16 cellular contexts compared by ENCODE assay signal in the genomic region with DNA sequence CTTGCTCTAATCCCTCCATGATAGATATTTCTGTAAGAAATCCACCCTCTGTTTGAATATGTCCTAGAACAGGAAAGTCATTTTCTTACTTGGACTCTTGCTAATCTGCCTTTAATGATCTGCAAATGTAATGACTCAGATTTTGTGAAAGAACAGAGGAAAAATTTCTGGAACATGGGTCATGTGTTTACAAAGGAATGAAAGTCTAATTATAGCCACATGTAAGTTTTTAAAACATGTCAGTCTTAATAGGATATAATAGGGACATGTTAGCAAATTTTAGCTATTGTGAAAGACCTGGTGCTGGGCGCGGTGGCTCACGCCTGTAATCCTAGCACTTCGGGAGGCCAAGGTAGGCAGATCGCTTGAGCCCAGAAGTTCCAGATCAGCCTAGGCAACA. TPM values are rescaled to one million over a fixed set of nuclear protein-coding genes. Genes with fewer than 3 reads are reported as not detected.
A peak's percentile ranks its signal among the peaks of the same experiment; 100 is the strongest.
DNase-seq lines count a peak whose midpoint lies in the region; ATAC-seq and TF ChIP-seq lines count a peak whose summit lies in the region.
"Had no signal": no experiment of that assay in that cellular context is flagged by ENCODE, and none has a peak within 500 bp of the region (broad histone marks: within the 10 kb centered on the region; RNA-seq: fewer than 3 reads in every experiment).

No MANE protein-coding gene starts in this region.

- peak; percentile 62 for DNase-seq in AG08396 (ENCODE audit: low spot score)
- DNase-seq in RWPE1 (ENCODE audit: low spot score), result peak; percentile 29
- DNase-seq in esophagus squamous epithelium (lab: John Stamatoyannopoulos, UW), result no peak
- DNase-seq in osteoblast (ENCODE audit: insufficient read length, low spot score, missing footprints), result peak; percentile 84
- no peak for DNase-seq in esophagus muscularis mucosa (ENCODE audit: extremely low spot score)
- no peak for DNase-seq in activated naive CD4-positive, alpha-beta T cell treated with anti-CD3 and anti-CD28 coated beads, Interleukin-2, amount 50 U/mL, for 72 hours (ENCODE audit: low spot score in 2 of 2)
- DNase-seq: activated naive CD8-positive, alpha-beta T cell treated with anti-CD3 and anti-CD28 coated beads, Interleukin-2, amount 50 U/mL, for 24 hours; DND-41; effector CD8-positive, alpha-beta T cell; naive B cell; NCI-H345; small intestine; T1000; upper lobe of left lung had no signal

- WGBS in esophagus squamous epithelium, 2 donors, result 26 to 50% methylated on average over 5 of the region's 5 CpGs
- 85% methylated on average over 5 of the region's 5 CpGs for WGBS in esophagus muscularis mucosa

- H2AFZ ChIP-seq in osteoblast (ENCODE audit: low read length), result no peak overlapping the region

- no peaks in the 10 kb centered on the region for H3K9me3 Mint-ChIP-seq in activated naive CD4-positive, alpha-beta T cell treated with anti-CD3 and anti-CD28 coated beads, Interleukin-2, amount 50 U/mL, for 72 hours
- H3K9me3 Mint-ChIP-seq: activated naive CD8-positive, alpha-beta T cell treated with anti-CD3 and anti-CD28 coated beads, Interleukin-2, amount 50 U/mL, for 24 hours; naive B cell had no signal

- no peak for TF ChIP-seq EP300 in esophagus muscularis mucosa (IDR thresholded peaks at IDR 0.05)

- H3K36me3 ChIP-seq in esophagus squamous epithelium (no peaks in the 10 kb centered on the region), osteoblast (ENCODE audit: insufficient read depth, low read length) (no peaks in the 10 kb centered on the region), esophagus muscularis mucosa (no peaks in the 10 kb centered on the region)
- H3K36me3 ChIP-seq: upper lobe of left lung had no signal

- no peak for ATAC-seq in HG03095 (IDR thresholded peaks at IDR 0.05; ENCODE audit: unreplicated experiment)
- no peak for ATAC-seq in HG03025 (IDR thresholded peaks at IDR 0.05; ENCODE audit: low FRiP score, unreplicated experiment)
- no peak for ATAC-seq in activated naive CD4-positive, alpha-beta T cell treated with anti-CD3 and anti-CD28 coated beads, Interleukin-2, amount 50 U/mL, for 72 hours
- ATAC-seq: activated naive CD8-positive, alpha-beta T cell treated with anti-CD3 and anti-CD28 coated beads, Interleukin-2, amount 50 U/mL, for 24 hours had no signal

- H3K27ac ChIP-seq in RWPE1, result peak overlapping the region; percentile 76
- H3K27ac ChIP-seq in esophagus squamous epithelium, result peak overlapping the region; percentile 66 to 86 (median 76)
- H3K27ac ChIP-seq in osteoblast (ENCODE audit: low read depth, low read length), result no peak overlapping the region
- H3K27ac ChIP-seq in esophagus muscularis mucosa (replicated peaks in 1 of 4), result peak overlapping the region in 2 of 4 donors; percentile 27 to 46

- TF ChIP-seq POLR2A in esophagus squamous epithelium (IDR thresholded peaks at IDR 0.05) (no peak), esophagus muscularis mucosa (IDR thresholded peaks at IDR 0.05; ENCODE audit: low read depth) (no peak)

- peak overlapping the region; percentile 12 for H3K4me2 ChIP-seq in osteoblast (ENCODE audit: insufficient read depth, low read length)

- H3K27ac Mint-ChIP-seq in activated naive CD4-positive, alpha-beta T cell treated with anti-CD3 and anti-CD28 coated beads, Interleukin-2, amount 50 U/mL, for 72 hours, result no peak overlapping the region
- H3K27ac Mint-ChIP-seq: activated naive CD8-positive, alpha-beta T cell treated with anti-CD3 and anti-CD28 coated beads, Interleukin-2, amount 50 U/mL, for 24 hours; naive B cell had no signal

- H3K79me2 ChIP-seq in osteoblast (ENCODE audit: insufficient read depth, low read length), result no peaks in the 10 kb centered on the region

- no peaks in the 10 kb centered on the region for H3K36me3 Mint-ChIP-seq in activated naive CD4-positive, alpha-beta T cell treated with anti-CD3 and anti-CD28 coated beads, Interleukin-2, amount 50 U/mL, for 72 hours
- H3K36me3 Mint-ChIP-seq: naive B cell had no signal

- no peak overlapping the region for H3K4me3 ChIP-seq in esophagus squamous epithelium
- no peak overlapping the region for H3K4me3 ChIP-seq in osteoblast (ENCODE audit: insufficient read depth, low read length)
- no peak overlapping the region for H3K4me3 ChIP-seq in esophagus muscularis mucosa
- H3K4me3 ChIP-seq: upper lobe of left lung had no signal

- H3K9me3 ChIP-seq in esophagus squamous epithelium, result no peaks in the 10 kb centered on the region
- H3K9me3 ChIP-seq in osteoblast (ENCODE audit: low read depth, low read length), result no peaks in the 10 kb centered on the region
- H3K9me3 ChIP-seq in esophagus muscularis mucosa, result no peaks in the 10 kb centered on the region
- H3K9me3 ChIP-seq: upper lobe of left lung had no signal

- POLR2A ChIA-PET in RWPE1 (lab: Yijun Ruan, JAX; ENCODE audit: low non-redundant PET), result interaction anchor here (0.7 kb wide), 1 partner anchor 13 kb away, joined by 5 read pairs; no protein-coding TSS in a partner anchor

- H3K4me1 ChIP-seq in esophagus squamous epithelium (peaks cover 10 to 32% (median 13%) of the 10 kb centered on the region in 3 donors), osteoblast (ENCODE audit: insufficient read depth, low read length) (peaks cover 9% of the 10 kb centered on the region), esophagus muscularis mucosa (peaks cover 0 to 14% (median 6%) of the 10 kb centered on the region in 4 donors)
- H3K4me1 ChIP-seq: upper lobe of left lung had no signal

- no peaks in the 10 kb centered on the region for H4K20me1 ChIP-seq in osteoblast (ENCODE audit: insufficient read depth, low read length)

- CTCF ChIA-PET in RWPE1 (lab: Yijun Ruan, JAX), result interaction anchor here (0.7 kb wide), 1 partner anchor 48 kb away, joined by 3 read pairs; no protein-coding TSS in a partner anchor

- intact Hi-C loops in esophagus squamous epithelium (cut with DNase I) (no loop called here), esophagus muscularis mucosa (cut with DNase I) (no loop called here)

- TF ChIP-seq CTCF in RWPE1 (conservative IDR thresholded peaks at IDR 0.05; ENCODE audit: low read depth) (no peak), esophagus squamous epithelium (IDR thresholded peaks at IDR 0.05) (no peak), osteoblast (IDR thresholded peaks at IDR 0.05; ENCODE audit: extremely low read depth, low read depth, low read length) (no peak), esophagus muscularis mucosa (IDR thresholded peaks at IDR 0.05) (no peak)

- no peaks in the 10 kb centered on the region for H3K27me3 ChIP-seq in esophagus squamous epithelium
- no peaks in the 10 kb centered on the region for H3K27me3 ChIP-seq in osteoblast (ENCODE audit: insufficient read depth, low read length)
- H3K27me3 ChIP-seq in esophagus muscularis mucosa, result no peaks in the 10 kb centered on the region
- H3K27me3 ChIP-seq: upper lobe of left lung had no signal

RNA-seq across cellular contexts. Expression of a gene that starts 47.6 kb away (rescaled TPM):
- 1 to 10 TPM; 2.9 to 5.5 (median 3.7) TPM for total RNA-seq in esophagus squamous epithelium
- total RNA-seq in osteoblast, result 7.4 and 7.6 TPM in 2 replicates
- total RNA-seq in esophagus muscularis mucosa, result 1 to 10 TPM; 4.8 to 8.0 (median 6.4) TPM
- 1 to 10 TPM; 2.9 to 7.2 TPM for total RNA-seq in activated naive CD4-positive, alpha-beta T cell treated with anti-CD3 and anti-CD28 coated beads, Interleukin-2, amount 50 U/mL, for 72 hours

RNA-seq across cellular contexts. Expression of a gene that starts 47.8 kb away (rescaled TPM):
- total RNA-seq in esophagus squamous epithelium (10 to 100 TPM; 22.6 to 31.3 (median 24.7) TPM), osteoblast (24.2 and 30.0 TPM in 2 replicates), esophagus muscularis mucosa (10 to 100 TPM; 16.7 to 21.1 (median 18.8) TPM)
- total RNA-seq in activated naive CD4-positive, alpha-beta T cell treated with anti-CD3 and anti-CD28 coated beads, Interleukin-2, amount 50 U/mL, for 72 hours, result 10 to 100 TPM; 62.9 to 77.1 TPM

Comparison
In these comparisons a context has a peak if more than half of its experiments do, and no peak if none do; other contexts are left out.
1. DNase-seq: peak in AG08396 (single experiment), RWPE1 (single experiment) and osteoblast (single experiment); none in esophagus squamous epithelium (single experiment), esophagus muscularis mucosa (single experiment) and activated naive CD4-positive, alpha-beta T cell treated with anti-CD3 and anti-CD28 coated beads, Interleukin-2, amount 50 U/mL, for 72 hours (0 of 2).